In the genomic region with DNA sequence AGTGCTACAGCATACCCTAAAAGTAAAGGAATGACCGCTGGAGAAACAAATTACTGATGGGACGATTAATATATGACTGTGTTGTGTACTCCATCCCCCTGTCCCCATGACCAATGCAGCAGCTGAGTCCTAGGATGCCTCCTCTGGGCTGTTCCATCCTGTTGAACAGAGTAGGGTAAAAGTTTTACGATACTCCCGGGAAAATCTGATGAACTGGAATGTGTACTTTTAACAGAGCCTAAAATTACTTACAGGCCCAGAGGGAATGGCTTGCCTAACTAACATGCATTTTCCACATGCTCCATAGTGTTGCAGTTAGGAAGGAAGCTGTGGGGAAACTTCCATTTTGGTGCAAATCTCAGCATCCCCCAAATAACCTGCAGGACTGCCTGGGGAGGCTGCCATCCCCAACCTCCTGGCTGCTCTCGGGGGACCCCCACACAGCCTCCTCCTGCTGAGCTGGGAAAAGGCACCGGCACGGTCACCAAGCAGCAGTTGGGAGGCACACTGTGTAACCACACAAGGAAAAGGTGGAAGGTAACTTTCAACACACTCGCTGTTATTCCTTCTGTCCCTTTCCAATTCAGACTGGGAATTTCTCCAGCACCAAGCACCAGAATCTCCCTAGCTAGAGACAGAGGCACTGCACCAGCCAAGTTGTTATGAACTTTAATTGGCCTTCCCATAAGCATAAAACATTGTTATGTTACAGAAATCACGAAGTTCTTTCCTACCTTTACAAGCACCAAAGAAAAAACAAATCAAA, we compare ENCODE assay signal across 13 cellular contexts.
DNase-seq lines count a peak whose midpoint lies in the region; ATAC-seq and TF ChIP-seq lines count a peak whose summit lies in the region.
"Had no signal": no experiment of that assay in that cellular context is flagged by ENCODE, and none has a peak within 500 bp of the region (broad histone marks: within the 10 kb centered on the region; RNA-seq: fewer than 3 reads in every experiment).

No MANE protein-coding gene starts in this region.

- H3K27me3 ChIP-seq in RWPE2 (ENCODE audit: insufficient read depth, poor library complexity, severe bottlenecking), result no peaks in the 10 kb centered on the region
- H3K27me3 ChIP-seq in mucosa of stomach (ENCODE audit: control insufficient read depth, insufficient read depth, low read length), result no peaks in the 10 kb centered on the region
- H3K27me3 ChIP-seq in transverse colon, result no peaks in the 10 kb centered on the region

- H3K9ac ChIP-seq in mucosa of stomach (ENCODE audit: low read length), result peak overlapping the region; percentile 74

- H3K9me3 Mint-ChIP-seq in activated T-helper 2 cell treated with anti-CD3 and anti-CD28 coated beads, Interferon-gamma antibody, Interleukin-2, Interleukin-4, amounts not matched to agents 10 μg/mL and 5 μg/mL and 100 μg/mL, durations not matched to agents 14 hours and 24 hours and 36 hours, result no peaks in the 10 kb centered on the region
- H3K9me3 Mint-ChIP-seq: activated T-helper 17 cell treated with anti-CD3 and anti-CD28 coated beads, Interleukin-2, amount 50 U/mL, for 72 hours had no signal

- H3K36me3 ChIP-seq in RWPE2 (ENCODE audit: low read depth), result peaks cover 100% of the 10 kb centered on the region
- peaks cover 4% of the 10 kb centered on the region for H3K36me3 ChIP-seq in mucosa of stomach (ENCODE audit: control insufficient read depth, insufficient read depth, low read length)
- H3K36me3 ChIP-seq in transverse colon, result no peaks in the 10 kb centered on the region
- H3K36me3 ChIP-seq: HAP-1, WERI-Rb-1 had no signal

- H3K27ac ChIP-seq in RWPE2 (ENCODE audit: poor library complexity, severe bottlenecking) (peak overlapping the region; percentile 61), transverse colon (peak overlapping the region; percentile 86 to 93 (median 88))
- H3K27ac ChIP-seq: WERI-Rb-1 had no signal

- peaks cover 16% of the 10 kb centered on the region for H3K36me3 Mint-ChIP-seq in activated T-helper 2 cell treated with anti-CD3 and anti-CD28 coated beads, Interferon-gamma antibody, Interleukin-2, Interleukin-4, amounts not matched to agents 10 μg/mL and 5 μg/mL and 100 μg/mL, durations not matched to agents 14 hours and 24 hours and 36 hours (ENCODE audit: low read depth)

- in situ Hi-C loops in transverse colon (cut with MboI; ENCODE audit: low pct_ligation_motif_present in 1 of 4, low pct_unique_long_range_greater_than_20kb in 1 of 4, low sequenced_read_pairs in 3 of 4), result no loop called here

- no peaks in the 10 kb centered on the region for H3K27me3 Mint-ChIP-seq in activated T-helper 2 cell treated with anti-CD3 and anti-CD28 coated beads, Interferon-gamma antibody, Interleukin-2, Interleukin-4, amounts not matched to agents 10 μg/mL and 5 μg/mL and 100 μg/mL, durations not matched to agents 14 hours and 24 hours and 36 hours (ENCODE audit: low read depth)
- H3K27me3 Mint-ChIP-seq: activated T-helper 17 cell treated with anti-CD3 and anti-CD28 coated beads, Interleukin-2, amount 50 U/mL, for 72 hours had no signal

- H3K4me3 Mint-ChIP-seq in activated T-helper 2 cell treated with anti-CD3 and anti-CD28 coated beads, Interferon-gamma antibody, Interleukin-2, Interleukin-4, amounts not matched to agents 10 μg/mL and 5 μg/mL and 100 μg/mL, durations not matched to agents 14 hours and 24 hours and 36 hours (ENCODE audit: low read depth), result no peak overlapping the region
- H3K4me3 Mint-ChIP-seq: activated T-helper 17 cell treated with anti-CD3 and anti-CD28 coated beads, Interleukin-2, amount 50 U/mL, for 72 hours had no signal

- 49 to 62% methylated on average over 4 to 9 of the region's 9 CpGs for WGBS in transverse colon (ENCODE audit: low coverage in 1 of 2), 2 donors

- DNase-seq in RWPE2 (ENCODE audit: low spot score), result no peak
- DNase-seq in fibroblast of mammary gland (ENCODE audit: low read depth), result peak; percentile 87
- no peak for DNase-seq in transverse colon
- DNase-seq in NCI-H146 treated with DMSO at 0.1 percent for 48 hours (lab: John Stamatoyannopoulos, UW; ENCODE audit: unreplicated experiment), result no peak
- DNase-seq in activated T-helper 2 cell treated with anti-CD3 and anti-CD28 coated beads, Interferon-gamma antibody, Interleukin-2, Interleukin-4, amounts not matched to agents 10 μg/mL and 5 μg/mL and 100 μg/mL, durations not matched to agents 14 hours and 24 hours and 36 hours (ENCODE audit: low spot score), result no peak
- no peak for DNase-seq in NCI-H446 (lab: John Stamatoyannopoulos, UW)
- DNase-seq: DND-41, NCI-H1092, WERI-Rb-1 had no signal

- TF ChIP-seq POLR2A in transverse colon (IDR thresholded peaks at IDR 0.05), result no peak

- no peak for TF ChIP-seq EP300 in transverse colon (IDR thresholded peaks at IDR 0.05; ENCODE audit: low read depth)

- no peak for ATAC-seq in RWPE2 (ENCODE audit: low read depth)
- ATAC-seq in GM18517 (IDR thresholded peaks at IDR 0.05; ENCODE audit: unreplicated experiment), result no peak
- ATAC-seq: activated T-helper 17 cell treated with anti-CD3 and anti-CD28 coated beads, Interleukin-2, amount 50 U/mL, for 72 hours had no signal

- no peaks in the 10 kb centered on the region for H3K9me3 ChIP-seq in RWPE2 (ENCODE audit: severe bottlenecking)
- no peaks in the 10 kb centered on the region for H3K9me3 ChIP-seq in mucosa of stomach (ENCODE audit: control insufficient read depth, low read length)
- H3K9me3 ChIP-seq in transverse colon, result no peaks in the 10 kb centered on the region
- H3K9me3 ChIP-seq: HAP-1 had no signal

- H3K4me1 ChIP-seq in RWPE2 (ENCODE audit: insufficient read depth, poor library complexity, severe bottlenecking), result peaks cover 26% of the 10 kb centered on the region
- H3K4me1 ChIP-seq in mucosa of stomach (ENCODE audit: control insufficient read depth, insufficient read depth, low read length), result peaks cover 29% of the 10 kb centered on the region
- peaks cover 10 to 59% (median 27%) of the 10 kb centered on the region in 4 donors for H3K4me1 ChIP-seq in transverse colon

- H3K4me3 ChIP-seq in RWPE2 (ENCODE audit: severe bottlenecking) (no peak overlapping the region), fibroblast of mammary gland (ENCODE audit: control insufficient read depth, low read depth, low read length) (no peak overlapping the region), mucosa of stomach (ENCODE audit: low read length) (peak overlapping the region; percentile 51), transverse colon (peak overlapping the region in 3 of 4 donors; percentile 33 to 57 (median 36))
- H3K4me3 ChIP-seq: HAP-1 had no signal

- TF ChIP-seq CTCF in RWPE2 (IDR thresholded peaks at IDR 0.05; ENCODE audit: poor library complexity, severe bottlenecking) (no peak), fibroblast of mammary gland (conservative IDR thresholded peaks at IDR 0.05; ENCODE audit: control insufficient read depth, insufficient read depth, low read depth, low read length) (no peak), transverse colon (IDR thresholded peaks at IDR 0.05) (peak in 4 of 5 experiments; percentile 9 to 52 (median 30))

- H3K27ac Mint-ChIP-seq in activated T-helper 2 cell treated with anti-CD3 and anti-CD28 coated beads, Interferon-gamma antibody, Interleukin-2, Interleukin-4, amounts not matched to agents 10 μg/mL and 5 μg/mL and 100 μg/mL, durations not matched to agents 14 hours and 24 hours and 36 hours, result no peak overlapping the region
- H3K27ac Mint-ChIP-seq: activated T-helper 17 cell treated with anti-CD3 and anti-CD28 coated beads, Interleukin-2, amount 50 U/mL, for 72 hours had no signal

- intact Hi-C loops in transverse colon (cut with DNase I; ENCODE audit: low total_unique reads), result loop anchor here (10.0 kb wide), 1 partner anchor 1690 kb away; no protein-coding TSS in a partner anchor
- intact Hi-C loops in activated T-helper 2 cell treated with anti-CD3 and anti-CD28 coated beads, Interferon-gamma antibody, Interleukin-2, Interleukin-4, amounts not matched to agents 10 μg/mL and 5 μg/mL and 100 μg/mL, durations not matched to agents 14 hours and 24 hours and 36 hours (cut with micrococcal nuclease), result no loop called here

- peaks cover 10% of the 10 kb centered on the region for H3K4me1 Mint-ChIP-seq in activated T-helper 2 cell treated with anti-CD3 and anti-CD28 coated beads, Interferon-gamma antibody, Interleukin-2, Interleukin-4, amounts not matched to agents 10 μg/mL and 5 μg/mL and 100 μg/mL, durations not matched to agents 14 hours and 24 hours and 36 hours (ENCODE audit: low read depth)

Comparison
In these comparisons a context has a peak if more than half of its experiments do, and no peak if none do; other contexts are left out.
1. H3K4me3 ChIP-seq: peak in mucosa of stomach (single experiment) and transverse colon (3 of 4); none in RWPE2 (single experiment) and fibroblast of mammary gland (single experiment).
2. CTCF ChIP-seq: peak in transverse colon (4 of 5); none in RWPE2 (single experiment) and fibroblast of mammary gland (single experiment).